In the genomic region with DNA sequence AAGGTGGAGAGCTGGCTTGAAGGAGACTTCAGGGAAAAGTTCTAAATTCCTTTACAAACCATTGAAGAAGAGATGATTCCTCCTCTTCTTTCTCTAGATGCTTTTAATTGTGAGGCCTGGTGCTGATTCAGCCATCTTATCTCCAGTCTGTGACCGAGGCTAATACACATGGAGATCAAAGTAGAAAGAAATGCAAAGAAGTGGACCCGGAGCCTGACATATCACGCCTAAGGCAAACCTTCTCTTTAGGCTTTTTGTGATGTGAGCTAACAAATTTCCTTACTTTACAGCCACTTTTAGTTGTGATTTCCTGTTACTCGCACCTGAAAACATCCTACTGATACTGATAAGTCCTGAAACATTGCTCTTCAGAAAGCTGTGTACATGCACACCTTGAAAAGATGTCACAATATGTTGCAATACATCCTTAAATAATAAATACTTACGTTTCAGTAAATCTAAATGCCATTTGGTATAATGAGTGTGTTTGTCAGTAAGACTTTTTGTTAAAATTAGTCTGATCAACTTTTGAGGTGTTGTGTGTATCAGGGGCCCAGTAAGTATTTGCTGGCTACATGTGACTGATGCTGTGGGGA, we compare ENCODE assay signal across 7 cellular contexts.
"Had no signal": no experiment of that assay in that cellular context is flagged by ENCODE, and none has a peak within 500 bp of the region (broad histone marks: within the 10 kb centered on the region; RNA-seq: fewer than 3 reads in every experiment).

No MANE protein-coding gene starts in this region.

- FAIRE-seq: H1, H54 had no signal

- H2AFZ ChIP-seq: GM23338 had no signal

- H3K4me2 ChIP-seq: GM23338 had no signal

- H3K4me3 ChIP-seq: GM23338 had no signal

- H3K27ac ChIP-seq: HL-60 had no signal

- DNase-seq: H9, HCEC 1CT, KG1 had no signal

- ATAC-seq: GM23338 had no signal
